25 cellular contexts compared by ENCODE assay signal in the genomic region with DNA sequence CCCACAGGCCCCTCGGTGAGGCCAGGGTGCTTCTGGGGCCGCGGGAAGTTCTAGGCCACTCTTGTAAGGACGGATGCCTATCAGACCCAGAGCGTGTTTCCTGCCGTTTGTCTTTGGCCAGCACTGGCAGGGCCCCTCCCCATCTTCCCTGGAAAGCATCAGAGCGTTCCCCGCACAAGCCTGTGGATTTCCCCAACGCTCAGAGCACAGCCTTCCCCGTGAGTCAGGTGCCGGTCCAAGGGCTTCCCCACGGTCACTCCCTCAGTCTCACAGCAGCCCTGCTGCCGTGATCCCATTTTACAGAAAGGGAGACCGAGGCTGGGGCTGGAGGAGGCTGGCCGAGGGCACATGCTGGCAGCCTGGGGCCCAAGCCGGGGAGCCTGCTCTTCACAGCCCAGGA.
"Had no signal": no experiment of that assay in that cellular context is flagged by ENCODE, and none has a peak within 500 bp of the region (broad histone marks: within the 10 kb centered on the region; RNA-seq: fewer than 3 reads in every experiment).

No MANE protein-coding gene starts in this region.

- H3K4me1 Mint-ChIP-seq: immature natural killer cell; memory B cell; stimulated activated naive B cell treated with anti-CD40 and anti-IgM and Interleukin-4, amounts not matched to agents 10 μg/mL and 1 μg/mL and 100 μg/mL, for 72 hours; stimulated activated naive CD8-positive, alpha-beta T cell treated with anti-CD3 and anti-CD28 coated beads, Interleukin-15, amount 100 ng/mL, for 72 hours had no signal

- H3K9me3 Mint-ChIP-seq: immature natural killer cell; natural killer cell treated with Interleukin-12 subunit alpha and Interleukin-12 subunit beta and Interleukin-15 and Interleukin-18, amount 100 ng/mL, for 72 hours; stimulated activated naive CD8-positive, alpha-beta T cell treated with anti-CD3 and anti-CD28 coated beads, Interleukin-15, amount 100 ng/mL, for 72 hours had no signal

- DNase-seq: cortex of kidney; effector memory CD4-positive, alpha-beta T cell; gastrocnemius medialis; glutamatergic neuron; immature natural killer cell; left cardiac atrium; left ventricle myocardium inferior; lower lobe of right lung; midbrain; retina; spleen; stimulated activated CD4-positive, alpha-beta T cell treated with anti-CD3 and anti-CD28 coated beads, Interleukin-15, amount 100 ng/mL, for 24 hours; stimulated activated CD4-positive, alpha-beta T cell treated with anti-CD3 and anti-CD28 coated beads, Interleukin-1b, Interleukin-23, amount 100 ng/mL, for 48 hours; stimulated activated CD4-positive, alpha-beta T cell treated with anti-CD3 and anti-CD28 coated beads, Interleukin-4, amount 100 ng/mL, for 24 hours; stimulated activated naive B cell treated with anti-CD40 and anti-IgM and Interleukin-4, amounts not matched to agents 10 μg/mL and 1 μg/mL and 100 μg/mL, for 72 hours; stimulated activated naive CD8-positive, alpha-beta T cell treated with anti-CD3 and anti-CD28 coated beads, Interleukin-15, amount 100 ng/mL, for 72 hours; testis; upper lobe of right lung had no signal

- ATAC-seq: esophagus mucosa; gastrocnemius medialis; left cardiac atrium; psoas muscle; stimulated activated naive B cell treated with anti-CD40 and anti-IgM and Interleukin-4, amounts not matched to agents 10 μg/mL and 1 μg/mL and 100 μg/mL, for 72 hours; stimulated activated naive CD8-positive, alpha-beta T cell treated with anti-CD3 and anti-CD28 coated beads, Interleukin-15, amount 100 ng/mL, for 72 hours; upper lobe of right lung had no signal

- H3K4me1 ChIP-seq: gastrocnemius medialis, left ventricle myocardium inferior, lower lobe of right lung, psoas muscle, testis, upper lobe of right lung had no signal

- H3K27ac ChIP-seq: gastrocnemius medialis, left ventricle myocardium inferior, lower lobe of right lung, psoas muscle, spleen, testis, upper lobe of right lung had no signal

- H3K36me3 Mint-ChIP-seq: immature natural killer cell; natural killer cell treated with Interleukin-12 subunit alpha and Interleukin-12 subunit beta and Interleukin-15 and Interleukin-18, amount 100 ng/mL, for 72 hours had no signal

- H3K4me3 Mint-ChIP-seq: immature natural killer cell; memory B cell; natural killer cell treated with Interleukin-12 subunit alpha and Interleukin-12 subunit beta and Interleukin-15 and Interleukin-18, amount 100 ng/mL, for 72 hours; stimulated activated naive B cell treated with anti-CD40 and anti-IgM and Interleukin-4, amounts not matched to agents 10 μg/mL and 1 μg/mL and 100 μg/mL, for 72 hours; stimulated activated naive CD8-positive, alpha-beta T cell treated with anti-CD3 and anti-CD28 coated beads, Interleukin-15, amount 100 ng/mL, for 72 hours had no signal

- H3K4me3 ChIP-seq: gastrocnemius medialis, left ventricle myocardium inferior, lower lobe of right lung, psoas muscle, spleen, testis, tibial nerve, upper lobe of right lung had no signal

- FAIRE-seq: endometrium, keratinocyte had no signal

- H3K27ac Mint-ChIP-seq: immature natural killer cell; memory B cell; natural killer cell treated with Interleukin-12 subunit alpha and Interleukin-12 subunit beta and Interleukin-15 and Interleukin-18, amount 100 ng/mL, for 72 hours; stimulated activated naive B cell treated with anti-CD40 and anti-IgM and Interleukin-4, amounts not matched to agents 10 μg/mL and 1 μg/mL and 100 μg/mL, for 72 hours had no signal

- H3K36me3 ChIP-seq: gastrocnemius medialis had no signal

- H3K27me3 ChIP-seq: gastrocnemius medialis, testis, tibial nerve, upper lobe of right lung had no signal

- H3K9me3 ChIP-seq: gastrocnemius medialis, psoas muscle, testis, upper lobe of right lung had no signal
